In the genomic region with DNA sequence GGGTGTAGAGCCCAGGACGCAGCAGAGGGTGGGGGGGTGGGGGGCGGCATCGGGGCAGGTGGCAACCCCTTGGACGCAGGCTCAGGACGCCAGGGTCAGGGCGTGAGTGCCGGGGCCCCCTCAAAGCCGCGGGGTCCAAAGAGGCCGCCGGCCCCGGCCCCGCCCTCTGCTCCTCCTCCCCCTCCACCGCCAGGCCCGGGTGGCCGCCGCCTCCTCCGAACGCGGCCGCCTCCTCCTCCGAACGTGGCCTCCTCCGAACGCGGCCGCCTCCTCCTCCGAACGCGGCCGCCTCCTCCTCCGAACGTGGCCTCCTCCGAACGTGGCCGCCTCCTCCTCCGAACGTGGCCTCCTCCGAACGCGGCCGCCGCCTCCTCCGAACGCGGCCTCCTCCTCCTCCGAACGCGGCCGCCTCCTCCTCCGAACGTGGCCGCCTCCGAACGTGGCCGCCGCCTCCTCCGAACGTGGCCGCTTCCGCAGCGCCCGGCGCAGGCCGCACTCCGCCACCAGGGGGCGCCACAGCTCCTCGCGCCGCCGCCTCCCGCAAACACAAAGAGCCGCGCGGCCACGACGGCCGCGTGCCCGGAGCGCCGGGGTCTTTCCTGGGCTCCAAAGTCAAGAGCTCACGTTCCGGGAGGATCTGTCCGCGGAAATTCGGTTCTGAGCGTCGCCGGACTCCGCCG, we compare ENCODE assay signal across 8 cellular contexts. TPM values are rescaled to one million over a fixed set of nuclear protein-coding genes. Genes with fewer than 3 reads are reported as not detected.
DNase-seq lines count a peak whose midpoint lies in the region; ATAC-seq and TF ChIP-seq lines count a peak whose summit lies in the region.

No MANE protein-coding gene starts in this region.

- peak; percentile 57 for ATAC-seq in HG02970 (IDR thresholded peaks at IDR 0.05; ENCODE audit: low FRiP score, unreplicated experiment)
- peak; percentile 95 for ATAC-seq in effector memory CD8-positive, alpha-beta T cell (replicated peaks)
- ATAC-seq in HG03097 (IDR thresholded peaks at IDR 0.05; ENCODE audit: low FRiP score, unreplicated experiment) = no peak

- H3K27ac Mint-ChIP-seq in effector memory CD8-positive, alpha-beta T cell = peak overlapping the region; percentile 44 to 77
- H3K27ac Mint-ChIP-seq in mesothelial cell of epicardium = peak overlapping the region; percentile 64

- peaks cover 14 to 57% of the 10 kb centered on the region in 2 donors for H3K27me3 Mint-ChIP-seq in effector memory CD8-positive, alpha-beta T cell
- H3K27me3 Mint-ChIP-seq in mesothelial cell of epicardium (ENCODE audit: low read depth) = peaks cover 14% of the 10 kb centered on the region

- peak; percentile 94 for DNase-seq in ELF-1 (ENCODE audit: low read depth, low spot score)
- peak; percentile 42 for DNase-seq in NCI-H82 treated with DMSO at 0.1 percent for 48 hours (lab: John Stamatoyannopoulos, UW; ENCODE audit: unreplicated experiment)
- DNase-seq in activated CD8-positive, alpha-beta memory T cell treated with anti-CD3 and anti-CD28 coated beads for 4 hours (ENCODE audit: low read depth in 2 of 2) = peak; percentile 68 to 73
- DNase-seq in effector memory CD8-positive, alpha-beta T cell = peak; percentile 82 to 89 (median 86)
- peak; percentile 75 to 95 for DNase-seq in mesothelial cell of epicardium (ENCODE audit: low spot score in 2 of 2, unreplicated experiment in 2 of 2)
- peak; percentile 75 for DNase-seq in stimulated activated CD8-positive, alpha-beta memory T cell treated with anti-CD3 and anti-CD28 coated beads, Interleukin-4, amount 100 ng/mL, for 24 hours (ENCODE audit: low read depth)

- peaks cover 11% of the 10 kb centered on the region for H3K36me3 Mint-ChIP-seq in effector memory CD8-positive, alpha-beta T cell (ENCODE audit: insufficient read depth)
- H3K36me3 Mint-ChIP-seq in mesothelial cell of epicardium = peaks cover 4% of the 10 kb centered on the region

- TF ChIP-seq CTCF in mesothelial cell of epicardium (IDR thresholded peaks at IDR 0.05; ENCODE audit: unreplicated experiment) = peak; percentile 95

- no peaks in the 10 kb centered on the region for H3K9me3 Mint-ChIP-seq in effector memory CD8-positive, alpha-beta T cell
- H3K9me3 Mint-ChIP-seq in mesothelial cell of epicardium = no peaks in the 10 kb centered on the region

- H3K4me3 Mint-ChIP-seq in effector memory CD8-positive, alpha-beta T cell = peak overlapping the region; percentile 71 to 79
- peak overlapping the region; percentile 78 for H3K4me3 Mint-ChIP-seq in mesothelial cell of epicardium

- peaks cover 0 to 5% of the 10 kb centered on the region in 2 donors for H3K4me1 Mint-ChIP-seq in effector memory CD8-positive, alpha-beta T cell (ENCODE audit: low read depth in 2 of 2)
- peaks cover 28% of the 10 kb centered on the region for H3K4me1 Mint-ChIP-seq in mesothelial cell of epicardium

RNA-seq across cellular contexts. Expression of a gene that starts 19.3 kb away (rescaled TPM):
- total RNA-seq in mesothelial cell of epicardium = 303 to 325 TPM (median 313 TPM) in 3 replicates

RNA-seq across cellular contexts. Expression of a gene that starts 54.6 kb away (rescaled TPM):
- total RNA-seq in mesothelial cell of epicardium = 69.3 to 73.1 TPM (median 69.8 TPM) in 3 replicates

RNA-seq across cellular contexts. Expression of a gene that starts 56.0 kb away (rescaled TPM):
- total RNA-seq in mesothelial cell of epicardium = 44.7 to 49.8 TPM (median 47.0 TPM) in 3 replicates

Comparison
In these comparisons a context has a peak if more than half of its experiments do, and no peak if none do; other contexts are left out.
1. DNase-seq: peak in every context shown above with its lines; median percentile 94 in ELF-1; 86 in effector memory CD8-positive, alpha-beta T cell; 85 in mesothelial cell of epicardium; 75 in stimulated activated CD8-positive, alpha-beta memory T cell treated with anti-CD3 and anti-CD28 coated beads, Interleukin-4, amount 100 ng/mL, for 24 hours; 70 in activated CD8-positive, alpha-beta memory T cell treated with anti-CD3 and anti-CD28 coated beads for 4 hours; 42 in NCI-H82 treated with DMSO at 0.1 percent for 48 hours.